ENCODE assay signal across 8 cellular contexts in genomic region chr2:47782557-47783490, GRCh38.
A peak's percentile ranks its signal among the peaks of the same experiment; 100 is the strongest.
DNase-seq lines count a peak whose midpoint lies in the region; TF ChIP-seq lines count a peak whose summit lies in the region.

A gene with protein sequence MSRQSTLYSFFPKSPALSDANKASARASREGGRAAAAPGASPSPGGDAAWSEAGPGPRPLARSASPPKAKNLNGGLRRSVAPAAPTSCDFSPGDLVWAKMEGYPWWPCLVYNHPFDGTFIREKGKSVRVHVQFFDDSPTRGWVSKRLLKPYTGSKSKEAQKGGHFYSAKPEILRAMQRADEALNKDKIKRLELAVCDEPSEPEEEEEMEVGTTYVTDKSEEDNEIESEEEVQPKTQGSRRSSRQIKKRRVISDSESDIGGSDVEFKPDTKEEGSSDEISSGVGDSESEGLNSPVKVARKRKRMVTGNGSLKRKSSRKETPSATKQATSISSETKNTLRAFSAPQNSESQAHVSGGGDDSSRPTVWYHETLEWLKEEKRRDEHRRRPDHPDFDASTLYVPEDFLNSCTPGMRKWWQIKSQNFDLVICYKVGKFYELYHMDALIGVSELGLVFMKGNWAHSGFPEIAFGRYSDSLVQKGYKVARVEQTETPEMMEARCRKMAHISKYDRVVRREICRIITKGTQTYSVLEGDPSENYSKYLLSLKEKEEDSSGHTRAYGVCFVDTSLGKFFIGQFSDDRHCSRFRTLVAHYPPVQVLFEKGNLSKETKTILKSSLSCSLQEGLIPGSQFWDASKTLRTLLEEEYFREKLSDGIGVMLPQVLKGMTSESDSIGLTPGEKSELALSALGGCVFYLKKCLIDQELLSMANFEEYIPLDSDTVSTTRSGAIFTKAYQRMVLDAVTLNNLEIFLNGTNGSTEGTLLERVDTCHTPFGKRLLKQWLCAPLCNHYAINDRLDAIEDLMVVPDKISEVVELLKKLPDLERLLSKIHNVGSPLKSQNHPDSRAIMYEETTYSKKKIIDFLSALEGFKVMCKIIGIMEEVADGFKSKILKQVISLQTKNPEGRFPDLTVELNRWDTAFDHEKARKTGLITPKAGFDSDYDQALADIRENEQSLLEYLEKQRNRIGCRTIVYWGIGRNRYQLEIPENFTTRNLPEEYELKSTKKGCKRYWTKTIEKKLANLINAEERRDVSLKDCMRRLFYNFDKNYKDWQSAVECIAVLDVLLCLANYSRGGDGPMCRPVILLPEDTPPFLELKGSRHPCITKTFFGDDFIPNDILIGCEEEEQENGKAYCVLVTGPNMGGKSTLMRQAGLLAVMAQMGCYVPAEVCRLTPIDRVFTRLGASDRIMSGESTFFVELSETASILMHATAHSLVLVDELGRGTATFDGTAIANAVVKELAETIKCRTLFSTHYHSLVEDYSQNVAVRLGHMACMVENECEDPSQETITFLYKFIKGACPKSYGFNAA (N-terminal part only) (plus strand): TSS chr2:47783145. CDS start chr2:47783234, 89 bp downstream.

- H3K27ac ChIP-seq in MM.1S (ENCODE audit: low read length) = peak within 1 kb of the TSS; percentile 97
- H3K27ac ChIP-seq in subcutaneous abdominal adipose tissue (ENCODE audit: low read depth, low read length) = peak within 1 kb of the TSS; percentile 83

- peaks cover 6% of the 10 kb centered on the region; the same call in 1 of the 2 replicates for H3F3A ChIP-seq in MM.1S (ENCODE audit: insufficient read depth, low read length)

- H3K4me2 ChIP-seq in MM.1S (ENCODE audit: low read depth, low read length) = peak within 1 kb of the TSS; percentile 76

- H4K20me1 ChIP-seq in MM.1S (ENCODE audit: insufficient read depth, low read length) = peaks cover 33% of the 10 kb centered on the region

- H3K36me3 ChIP-seq in MM.1S (replicated peaks; ENCODE audit: insufficient read depth, low read length) = peaks cover 6% of the 10 kb centered on the region; the same call in 1 of the 2 replicates
- peaks cover 21% of the 10 kb centered on the region for H3K36me3 ChIP-seq in neuron (ENCODE audit: insufficient read depth, low read length)
- H3K36me3 ChIP-seq in subcutaneous abdominal adipose tissue (ENCODE audit: control insufficient read depth in 5 of 5, insufficient read depth in 5 of 5, low read length in 5 of 5) = no peaks in the 10 kb centered on the region

- H2AFZ ChIP-seq in MM.1S (ENCODE audit: low read length) (peak within 1 kb of the TSS; percentile 93), neuron (ENCODE audit: low read depth, low read length) (peak within 1 kb of the TSS; percentile 96)

- peaks cover 47% of the 10 kb centered on the region for H3K79me2 ChIP-seq in MM.1S (ENCODE audit: low read length)

- H3K9me3 ChIP-seq in MM.1S (replicated peaks; ENCODE audit: insufficient read depth, low read length) (no peaks in the 10 kb centered on the region), neuron (ENCODE audit: low read length) (peaks cover 10% of the 10 kb centered on the region), subcutaneous abdominal adipose tissue (ENCODE audit: control insufficient read depth in 5 of 5, low read length in 5 of 5) (no peaks in the 10 kb centered on the region)

- no peak for TF ChIP-seq CTCF in MM.1S (IDR thresholded peaks at IDR 0.05; ENCODE audit: low read length)
- TF ChIP-seq CTCF in foreskin fibroblast (IDR thresholded peaks at IDR 0.05; ENCODE audit: low read depth, low read length) = no peak

- no peaks in the 10 kb centered on the region for H3K4me1 ChIP-seq in MM.1S (ENCODE audit: low read length)
- H3K4me1 ChIP-seq in neuron (ENCODE audit: insufficient read depth, low read length) = peaks cover 11% of the 10 kb centered on the region
- H3K4me1 ChIP-seq in subcutaneous abdominal adipose tissue (ENCODE audit: control insufficient read depth in 5 of 5, insufficient read depth in 5 of 5, low read length in 5 of 5) = peaks cover 0 to 17% (median 15%) of the 10 kb centered on the region in 5 donors

- H3K27me3 ChIP-seq in MM.1S (replicated peaks; ENCODE audit: insufficient read depth, low read length) = no peaks in the 10 kb centered on the region
- H3K27me3 ChIP-seq in neuron (ENCODE audit: insufficient read depth, low read length) = no peaks in the 10 kb centered on the region
- no peaks in the 10 kb centered on the region for H3K27me3 ChIP-seq in subcutaneous abdominal adipose tissue (ENCODE audit: control insufficient read depth in 5 of 5, insufficient read depth in 4 of 5, low read length in 5 of 5)

- H3K4me3 ChIP-seq in MM.1S (ENCODE audit: low read length) (peak within 1 kb of the TSS; percentile 100), foreskin fibroblast (ENCODE audit: low read depth in 1 of 2, low read length in 2 of 2) (peak within 1 kb of the TSS; percentile 74 to 85), neuron (ENCODE audit: low read length) (peak within 1 kb of the TSS; percentile 98), subcutaneous abdominal adipose tissue (ENCODE audit: low read depth in 1 of 5, low read length in 5 of 5) (peak within 1 kb of the TSS; percentile 84 to 93 (median 88))

- H3K9ac ChIP-seq in MM.1S (ENCODE audit: low read length) (peak within 1 kb of the TSS; percentile 99), subcutaneous abdominal adipose tissue (ENCODE audit: low read length in 5 of 5) (peak within 1 kb of the TSS; percentile 9 to 96 (median 90))

- DNase-seq in GDM1 (lab: John Stamatoyannopoulos, UW) (peak; percentile 93), HCEC 1CT (peak; percentile 90), MM.1S (peak; percentile 93), SIG-M5 treated with dmso at 0.1 percent for 504 hours (lab: John Stamatoyannopoulos, UW; ENCODE audit: unreplicated experiment) (peak; percentile 86), foreskin fibroblast (peak; percentile 89 to 97)
- peak; percentile 78 for DNase-seq in activated gamma-delta T cell treated with anti-CD3 and anti-CD28 coated beads, Interleukin-2, amount 50 U/mL, for 16 hours (ENCODE audit: low read depth)

- H3K9me2 ChIP-seq in MM.1S (replicated peaks; ENCODE audit: insufficient read depth, low read length) = no peaks in the 10 kb centered on the region

Comparison
In these comparisons a context has a peak if more than half of its experiments do, and no peak if none do; other contexts are left out.
1. Peak in every context shown above with its lines: DNase-seq, H3K4me3 ChIP-seq and H3K27ac ChIP-seq.